Comparison of ENCODE assay signal across 28 cellular contexts in the genomic region with DNA sequence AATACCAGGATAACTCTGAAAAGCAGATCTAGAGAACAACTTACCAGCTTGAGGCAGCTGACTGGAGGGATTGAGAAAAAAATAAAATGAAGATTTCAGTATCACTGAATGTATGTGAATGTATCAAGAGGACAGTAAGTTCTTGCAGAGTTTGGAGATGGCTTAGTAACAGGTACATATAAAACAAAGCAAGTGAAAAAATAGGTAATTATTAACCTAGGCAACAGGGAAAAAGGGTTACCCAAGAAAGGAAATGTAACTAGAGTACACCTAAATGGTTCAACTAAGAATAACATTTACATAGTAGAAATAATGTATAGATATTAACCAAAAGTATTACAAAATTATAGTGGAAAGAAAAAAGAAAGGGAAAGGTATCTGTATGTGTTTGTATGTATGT.
"Had no signal": no experiment of that assay in that cellular context is flagged by ENCODE, and none has a peak within 500 bp of the region (broad histone marks: within the 10 kb centered on the region; RNA-seq: fewer than 3 reads in every experiment).

No MANE protein-coding gene starts in this region.

- H3K36me3 ChIP-seq: colonic mucosa, esophagus squamous epithelium, gastrocnemius medialis, heart right ventricle, left lung had no signal

- H3K4me3 ChIP-seq: colonic mucosa, esophagus squamous epithelium, gastrocnemius medialis, heart right ventricle, left lung, lung had no signal

- H3K27me3 ChIP-seq: colonic mucosa, esophagus squamous epithelium, gastrocnemius medialis had no signal

- H3K9me3 ChIP-seq: colonic mucosa, esophagus squamous epithelium, gastrocnemius medialis, left lung had no signal

- DNase-seq: colonic mucosa; cortex of kidney; effector CD8-positive, alpha-beta T cell; effector memory CD8-positive, alpha-beta T cell; endodermal cell; erythroblast; esophagus squamous epithelium; foreskin fibroblast; foreskin melanocyte; gastrocnemius medialis; glutamatergic neuron; head of caudate nucleus; heart right ventricle; hypothalamus; immature natural killer cell; islet precursor cell; kidney; kidney glomerular epithelial cell; left cardiac atrium; left lung; left ventricle myocardium superior; mammary epithelial cell; mesendoderm; midbrain; naive thymus-derived CD4-positive, alpha-beta T cell had no signal

- H3K27ac ChIP-seq: colonic mucosa, epithelial cell of prostate, esophagus squamous epithelium, gastrocnemius medialis, heart right ventricle, left lung had no signal

- ATAC-seq: effector memory CD8-positive, alpha-beta T cell; esophagus mucosa; gastrocnemius medialis; heart right ventricle; left cardiac atrium; left lung; left ventricle myocardium superior; naive thymus-derived CD4-positive, alpha-beta T cell had no signal

- H3K4me1 ChIP-seq: esophagus squamous epithelium, gastrocnemius medialis, heart right ventricle, left lung had no signal
